In the genomic region with DNA sequence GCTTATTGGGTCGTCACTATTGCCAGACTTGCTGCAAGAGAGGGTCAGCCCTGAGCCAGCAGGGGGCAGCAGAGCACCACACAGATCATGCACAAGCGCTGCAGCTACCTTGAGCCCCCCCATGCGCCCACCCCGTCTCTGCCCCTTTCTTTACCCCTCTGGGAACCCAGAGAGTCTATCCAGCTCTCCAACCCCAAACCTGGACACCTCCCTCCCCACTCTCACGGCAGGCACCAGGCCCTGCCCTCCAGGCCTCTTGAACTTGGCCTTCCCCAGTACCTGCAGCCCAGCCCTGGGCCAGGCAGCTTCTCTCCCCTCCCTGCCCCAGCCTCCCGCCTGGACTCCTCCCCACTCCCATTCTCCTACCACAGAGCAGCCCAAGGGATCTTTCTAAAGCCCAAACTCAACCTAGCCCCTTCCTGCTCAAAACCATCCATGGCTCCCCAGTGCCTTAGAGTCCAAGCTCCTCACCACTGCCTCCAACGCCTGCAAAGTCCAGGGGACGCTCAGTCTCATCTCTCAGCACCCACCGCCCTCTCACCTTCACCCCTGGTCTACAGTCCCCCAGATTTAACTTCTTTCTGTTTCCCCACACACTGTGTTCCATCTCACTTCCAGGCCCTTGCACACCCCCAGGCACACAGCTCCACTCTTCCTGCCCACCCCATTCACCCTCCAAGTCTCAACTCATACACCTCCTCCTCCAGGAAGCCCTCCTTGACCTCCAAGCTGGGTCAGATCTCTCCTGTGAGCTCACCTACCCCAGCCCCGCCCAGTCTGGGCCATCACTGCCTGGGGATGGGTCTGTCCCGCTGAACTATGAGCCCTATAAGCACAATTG, we compare ENCODE assay signal across 8 cellular contexts. TPM values are rescaled to one million over a fixed set of nuclear protein-coding genes. Genes with fewer than 3 reads are reported as not detected.
DNase-seq lines count a peak whose midpoint lies in the region; ATAC-seq and TF ChIP-seq lines count a peak whose summit lies in the region.

No MANE protein-coding gene starts in this region.

- H3K4me3 Mint-ChIP-seq in T-helper 1 cell treated with Interleukin-12 subunit alpha and Interleukin-12 subunit beta and Interleukin-4 antibody, amounts not matched to agents 30 μg/mL and 1 μg/mL, for 36 hours, result no peak overlapping the region

- H3K4me3 ChIP-seq in MG63 (no peak overlapping the region), right cardiac atrium (ENCODE audit: low read length) (no peak overlapping the region), gastrocnemius medialis (no peak overlapping the region)

- H3K4me1 ChIP-seq in right cardiac atrium (ENCODE audit: control insufficient read depth, insufficient read depth, low read length) (peaks cover 2% of the 10 kb centered on the region), gastrocnemius medialis (peaks cover 0 to 5% of the 10 kb centered on the region in 2 donors)

- peaks cover 2% of the 10 kb centered on the region for H3K36me3 Mint-ChIP-seq in T-helper 1 cell treated with Interleukin-12 subunit alpha and Interleukin-12 subunit beta and Interleukin-4 antibody, amounts not matched to agents 30 μg/mL and 1 μg/mL, for 36 hours (ENCODE audit: low read depth)

- no peak overlapping the region for H3K27ac ChIP-seq in right cardiac atrium (ENCODE audit: low read length)
- no peak overlapping the region for H3K27ac ChIP-seq in gastrocnemius medialis

- no peak for TF ChIP-seq POLR2A in gastrocnemius medialis (IDR thresholded peaks at IDR 0.05)

- H3K27me3 ChIP-seq in MG63, result no peaks in the 10 kb centered on the region
- H3K27me3 ChIP-seq in right cardiac atrium (ENCODE audit: control insufficient read depth, insufficient read depth), result no peaks in the 10 kb centered on the region
- H3K27me3 ChIP-seq in gastrocnemius medialis, result no peaks in the 10 kb centered on the region

- in situ Hi-C loops in gastrocnemius medialis (cut with MboI; ENCODE audit: low sequenced_read_pairs in 4 of 4), result no loop called here

- peaks cover 15% of the 10 kb centered on the region for H3K27me3 Mint-ChIP-seq in T-helper 1 cell treated with Interleukin-12 subunit alpha and Interleukin-12 subunit beta and Interleukin-4 antibody, amounts not matched to agents 30 μg/mL and 1 μg/mL, for 36 hours (ENCODE audit: low read depth)

- peak; percentile 78 to 92 (median 87) for TF ChIP-seq CTCF in gastrocnemius medialis (IDR thresholded peaks at IDR 0.05 in 4 of 5, conservative IDR thresholded peaks at IDR 0.05 in 1 of 5)

- intact Hi-C loops in right cardiac atrium (cut with DNase I), result loop anchor here in 1 of 4 donors (2.0 kb wide), 1 partner anchor 81 kb away; no protein-coding TSS in a partner anchor
- intact Hi-C loops in gastrocnemius medialis (cut with DNase I; ENCODE audit: low total_unique reads), result loop anchor here (1.0 kb wide), 2 partner anchors 81 to 155 kb away; no protein-coding TSS in a partner anchor

- ATAC-seq in right cardiac atrium, result peak; percentile 33 to 66
- ATAC-seq in gastrocnemius medialis, result peak in 1 of 2 donors; percentile 59
- ATAC-seq in HG03469 (IDR thresholded peaks at IDR 0.05; ENCODE audit: unreplicated experiment), result no peak
- no peak for ATAC-seq in GM19395 (IDR thresholded peaks at IDR 0.05; ENCODE audit: unreplicated experiment)

- H3K9me3 ChIP-seq in MG63 (no peaks in the 10 kb centered on the region; the same call in 1 of the 2 replicates), right cardiac atrium (ENCODE audit: control insufficient read depth, low read length) (no peaks in the 10 kb centered on the region), gastrocnemius medialis (no peaks in the 10 kb centered on the region)

- H3K9me3 Mint-ChIP-seq in T-helper 1 cell treated with Interleukin-12 subunit alpha and Interleukin-12 subunit beta and Interleukin-4 antibody, amounts not matched to agents 30 μg/mL and 1 μg/mL, for 36 hours, result no peaks in the 10 kb centered on the region

- H3K27ac Mint-ChIP-seq in T-helper 1 cell treated with Interleukin-12 subunit alpha and Interleukin-12 subunit beta and Interleukin-4 antibody, amounts not matched to agents 30 μg/mL and 1 μg/mL, for 36 hours, result peak overlapping the region; percentile 73

- H3K4me1 Mint-ChIP-seq in T-helper 1 cell treated with Interleukin-12 subunit alpha and Interleukin-12 subunit beta and Interleukin-4 antibody, amounts not matched to agents 30 μg/mL and 1 μg/mL, for 36 hours (ENCODE audit: low read depth), result peaks cover 38% of the 10 kb centered on the region

- DNase-seq in ELF-1 (ENCODE audit: low read depth, low spot score), result peak; percentile 84
- DNase-seq in MG63, result peak; percentile 56
- DNase-seq in amniotic stem cell (lab: John Stamatoyannopoulos, UW), result peak; percentile 30
- DNase-seq in right cardiac atrium, result peak; percentile 78 to 92 (median 92)
- peak in 1 of 2 donors; percentile 50 for DNase-seq in gastrocnemius medialis

- 38% methylated on average over 11 of the region's 11 CpGs for WGBS in right cardiac atrium

- H3K36me3 ChIP-seq in MG63, result no peaks in the 10 kb centered on the region
- H3K36me3 ChIP-seq in gastrocnemius medialis, result no peaks in the 10 kb centered on the region

RNA-seq across cellular contexts. Expression of gene CEACAM16, which starts 9.4 kb away (rescaled TPM):
- 0.92 TPM in 1 of 2 replicates, not detected in the other for total RNA-seq in MG63 (2014; rRNA removed; shearing (Covaris generic); ENCODE audit: low replicate concordance)
- total RNA-seq in right cardiac atrium (not detected), gastrocnemius medialis (not detected)
- not detected for polyA plus RNA-seq in right cardiac atrium

RNA-seq across cellular contexts. Expression of gene CEACAM19, which starts 18.2 kb away (rescaled TPM):
- total RNA-seq in MG63 (2014; rRNA removed; shearing (Covaris generic); ENCODE audit: low replicate concordance), result 0.47 and 0.69 TPM in 2 replicates
- 1 to 10 TPM; 1.8 to 6.1 (median 2.3) TPM for total RNA-seq in right cardiac atrium
- 4.4 TPM for polyA plus RNA-seq in right cardiac atrium
- 1 to 10 TPM; 2.0 to 8.5 (median 3.7) TPM for total RNA-seq in gastrocnemius medialis

RNA-seq across cellular contexts. Expression of gene PVR, which starts 45.8 kb away (rescaled TPM):
- 120 and 141 TPM in 2 replicates for total RNA-seq in MG63 (2014; rRNA removed; shearing (Covaris generic); ENCODE audit: low replicate concordance)
- total RNA-seq in right cardiac atrium, result 10 to 100 TPM; 25.0 to 44.8 (median 33.9) TPM
- 27.3 TPM for polyA plus RNA-seq in right cardiac atrium
- total RNA-seq in gastrocnemius medialis, result 10 to 100 TPM; 27.3 to 60.2 (median 33.9) TPM

RNA-seq across cellular contexts. Expression of gene BCL3, which starts 59.0 kb away (rescaled TPM):
- total RNA-seq in MG63 (2014; rRNA removed; shearing (Covaris generic); ENCODE audit: low replicate concordance), result 2.2 and 3.6 TPM in 2 replicates
- total RNA-seq in right cardiac atrium, result 10 to 100 TPM; 14.9 to 39.4 (median 17.9) TPM
- polyA plus RNA-seq in right cardiac atrium, result 25.8 TPM
- 10 to 100 TPM in 1 of 4 donors, 1 to 10 TPM in 3; 7.2 to 15.7 (median 8.5) TPM for total RNA-seq in gastrocnemius medialis

Comparison
In these comparisons a context has a peak if more than half of its experiments do, and no peak if none do; other contexts are left out.
1. ATAC-seq: peak in right cardiac atrium (2 of 2); none in HG03469 (single experiment) and GM19395 (single experiment).